Comparison of ENCODE assay signal across 9 cellular contexts in the genomic region with DNA sequence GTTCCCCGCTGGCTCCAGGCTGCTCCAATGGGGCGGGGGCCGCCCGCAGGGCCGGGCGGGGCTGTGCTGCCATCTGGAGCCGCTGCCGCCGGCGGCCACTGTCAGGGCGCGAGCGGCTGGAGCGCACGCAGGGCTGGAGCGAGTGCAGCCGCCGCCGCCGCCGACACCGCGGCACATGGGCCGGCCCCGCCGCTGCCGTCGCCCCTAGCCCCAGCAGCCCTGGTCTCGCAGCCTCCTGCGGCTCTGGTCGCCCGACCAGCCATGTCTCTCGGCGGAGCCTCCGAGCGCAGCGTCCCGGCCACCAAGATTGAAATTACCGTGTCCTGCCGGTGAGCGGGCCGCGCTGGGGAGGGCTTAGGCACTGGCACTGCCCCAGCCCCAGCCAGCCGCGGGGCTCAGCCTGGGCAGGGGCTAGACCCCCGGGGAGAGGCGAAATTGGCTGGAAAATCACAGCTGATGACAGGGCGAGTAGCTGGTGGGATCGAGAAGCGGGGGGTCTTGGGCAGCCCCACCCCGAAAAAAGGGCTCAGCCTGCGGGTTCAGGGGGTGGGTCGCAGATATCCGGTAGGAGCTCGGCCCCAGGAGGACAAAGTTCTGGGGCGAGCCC. TPM values are rescaled to one million over a fixed set of nuclear protein-coding genes. Genes with fewer than 3 reads are reported as not detected.
DNase-seq lines count a peak whose midpoint lies in the region; ATAC-seq and TF ChIP-seq lines count a peak whose summit lies in the region.
"Had no signal": no experiment of that assay in that cellular context is flagged by ENCODE, and none has a peak within 500 bp of the region (broad histone marks: within the 10 kb centered on the region; RNA-seq: fewer than 3 reads in every experiment).

A gene with protein sequence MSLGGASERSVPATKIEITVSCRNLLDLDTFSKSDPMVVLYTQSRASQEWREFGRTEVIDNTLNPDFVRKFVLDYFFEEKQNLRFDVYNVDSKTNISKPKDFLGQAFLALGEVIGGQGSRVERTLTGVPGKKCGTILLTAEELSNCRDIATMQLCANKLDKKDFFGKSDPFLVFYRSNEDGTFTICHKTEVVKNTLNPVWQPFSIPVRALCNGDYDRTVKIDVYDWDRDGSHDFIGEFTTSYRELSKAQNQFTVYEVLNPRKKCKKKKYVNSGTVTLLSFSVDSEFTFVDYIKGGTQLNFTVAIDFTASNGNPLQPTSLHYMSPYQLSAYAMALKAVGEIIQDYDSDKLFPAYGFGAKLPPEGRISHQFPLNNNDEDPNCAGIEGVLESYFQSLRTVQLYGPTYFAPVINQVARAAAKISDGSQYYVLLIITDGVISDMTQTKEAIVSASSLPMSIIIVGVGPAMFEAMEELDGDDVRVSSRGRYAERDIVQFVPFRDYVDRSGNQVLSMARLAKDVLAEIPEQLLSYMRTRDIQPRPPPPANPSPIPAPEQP (plus strand): TSS at position 98 of the 607 bp plus-strand sequence. CDS start 164 bp downstream, at position 262.

- 3% methylated on average over 56 of the region's 56 CpGs for WGBS in right cardiac atrium
- WGBS in sigmoid colon, 2 donors, result 3 to 4% methylated on average over 56 of the region's 56 CpGs
- 1 to 4% (median 3%) methylated on average over 11 to 56 of the region's 56 CpGs for WGBS in adrenal gland, 4 donors

- no peak within 1 kb of the TSS for H3K27ac ChIP-seq in right cardiac atrium (ENCODE audit: low read length)
- H3K27ac ChIP-seq in sigmoid colon, result no peak within 1 kb of the TSS
- no peak within 1 kb of the TSS for H3K27ac ChIP-seq in adrenal gland
- H3K27ac ChIP-seq: SJSA1 had no signal

- no peaks in the 10 kb centered on the region for H3K9me3 Mint-ChIP-seq in activated naive CD8-positive, alpha-beta T cell treated with anti-CD3 and anti-CD28 coated beads, Interleukin-2, amount 10 ng/mL, durations not matched to agents 7 days and 5 days

- H3K4me3 ChIP-seq in right cardiac atrium (ENCODE audit: low read length) (no peak within 1 kb of the TSS), sigmoid colon (peak within 1 kb of the TSS in 3 of 4 donors; percentile 25 to 32 (median 27)), adrenal gland (peak within 1 kb of the TSS in 2 of 4 donors; percentile 13 to 52)
- H3K4me3 ChIP-seq: SJSA1 had no signal

- H3K27me3 Mint-ChIP-seq in activated naive CD8-positive, alpha-beta T cell treated with anti-CD3 and anti-CD28 coated beads, Interleukin-2, amount 10 ng/mL, durations not matched to agents 7 days and 5 days, result peaks cover 35% of the 10 kb centered on the region

- no peak for TF ChIP-seq EP300 in sigmoid colon (IDR thresholded peaks at IDR 0.05)

- peak; percentile 45 for DNase-seq in GM13977 (ENCODE audit: low spot score)
- no peak for DNase-seq in activated naive CD8-positive, alpha-beta T cell treated with anti-CD3 and anti-CD28 coated beads, Interleukin-2, amount 10 ng/mL, durations not matched to agents 7 days and 5 days
- DNase-seq in right cardiac atrium, result no peak
- DNase-seq in sigmoid colon, result no peak
- DNase-seq in adrenal gland, result no peak
- no peak for DNase-seq in NCI-H1436 (lab: John Stamatoyannopoulos, UW)
- no peak for DNase-seq in SW 1271 (lab: John Stamatoyannopoulos, UW)
- no peak for DNase-seq in DMS153 treated with DMSO at 0.1 percent for 48 hours (lab: John Stamatoyannopoulos, UW; ENCODE audit: unreplicated experiment)

- H3K27me3 ChIP-seq in right cardiac atrium (ENCODE audit: control insufficient read depth, insufficient read depth) (no peaks in the 10 kb centered on the region), sigmoid colon (peaks cover 15 to 31% (median 17%) of the 10 kb centered on the region in 3 donors), adrenal gland (no peaks in the 10 kb centered on the region)

- in situ Hi-C loops in GM13977 (cut with MboI; ENCODE audit: low pct_unique_long_range_greater_than_20kb, low sequenced_read_pairs, unreplicated experiment), result no loop called here

- H3K4me3 Mint-ChIP-seq in activated naive CD8-positive, alpha-beta T cell treated with anti-CD3 and anti-CD28 coated beads, Interleukin-2, amount 10 ng/mL, durations not matched to agents 7 days and 5 days, result peak within 1 kb of the TSS; percentile 11

- TF ChIP-seq CTCF in GM13977 (IDR thresholded peaks at IDR 0.05; ENCODE audit: extremely low read depth, insufficient read depth, missing control alignments) (no peak), sigmoid colon (IDR thresholded peaks at IDR 0.05) (no peak), adrenal gland (IDR thresholded peaks at IDR 0.05) (no peak)

- TF ChIP-seq POLR2A in sigmoid colon (IDR thresholded peaks at IDR 0.05), result no peak
- no peak for TF ChIP-seq POLR2A in adrenal gland (IDR thresholded peaks at IDR 0.05)

- H3K4me1 ChIP-seq in right cardiac atrium (ENCODE audit: control insufficient read depth, insufficient read depth, low read length) (peaks cover 7% of the 10 kb centered on the region), sigmoid colon (peaks cover 0 to 18% (median 16%) of the 10 kb centered on the region in 4 donors), adrenal gland (replicated peaks in 1 of 2) (peaks cover 17 to 18% of the 10 kb centered on the region in 2 donors)

- H3K27ac Mint-ChIP-seq in activated naive CD8-positive, alpha-beta T cell treated with anti-CD3 and anti-CD28 coated beads, Interleukin-2, amount 10 ng/mL, durations not matched to agents 7 days and 5 days, result no peak within 1 kb of the TSS

- H3K9me3 ChIP-seq in right cardiac atrium (ENCODE audit: control insufficient read depth, low read length), result no peaks in the 10 kb centered on the region
- H3K9me3 ChIP-seq in sigmoid colon, result no peaks in the 10 kb centered on the region
- H3K9me3 ChIP-seq in adrenal gland (replicated peaks in 1 of 3), result no peaks in the 10 kb centered on the region
- H3K9me3 ChIP-seq: SJSA1 had no signal

- intact Hi-C loops in right cardiac atrium (cut with DNase I), result no loop called here
- intact Hi-C loops in sigmoid colon (cut with DNase I), result no loop called here
- intact Hi-C loops in adrenal gland (cut with DNase I), result no loop called here

- ATAC-seq in activated naive CD8-positive, alpha-beta T cell treated with anti-CD3 and anti-CD28 coated beads, Interleukin-2, amount 10 ng/mL, durations not matched to agents 7 days and 5 days (ENCODE audit: low read depth), result no peak
- peak; percentile 11 to 36 for ATAC-seq in right cardiac atrium

- H3K4me1 Mint-ChIP-seq in activated naive CD8-positive, alpha-beta T cell treated with anti-CD3 and anti-CD28 coated beads, Interleukin-2, amount 10 ng/mL, durations not matched to agents 7 days and 5 days, result no peaks in the 10 kb centered on the region

- peaks cover 17% of the 10 kb centered on the region for H3K36me3 Mint-ChIP-seq in activated naive CD8-positive, alpha-beta T cell treated with anti-CD3 and anti-CD28 coated beads, Interleukin-2, amount 10 ng/mL, durations not matched to agents 7 days and 5 days

- H3K36me3 ChIP-seq in sigmoid colon (peaks cover 0 to 36% (median 8%) of the 10 kb centered on the region in 4 donors), adrenal gland (replicated peaks in 1 of 2) (peaks cover 0 to 8% of the 10 kb centered on the region in 2 donors)
- H3K36me3 ChIP-seq: SJSA1 had no signal

- POLR2A ChIA-PET in activated naive CD8-positive, alpha-beta T cell treated with anti-CD3 and anti-CD28 coated beads, Interleukin-2, amount 10 ng/mL, durations not matched to agents 7 days and 5 days (lab: Charles Lee), result no interaction called here

RNA-seq across cellular contexts. Expression of the gene that starts here (rescaled TPM):
- 1 to 10 TPM in 1 of 2 experiments, not detected in 1; 1.1 TPM for total RNA-seq in activated naive CD8-positive, alpha-beta T cell treated with anti-CD3 and anti-CD28 coated beads, Interleukin-2, amount 10 ng/mL, durations not matched to agents 7 days and 5 days
- total RNA-seq in right cardiac atrium (under 1 TPM in 3 of 4 donors, not detected in 1; 0.11 to 0.31 (median 0.15) TPM), sigmoid colon (under 1 TPM in 1 of 4 donors, not detected in 3; 0.14 TPM), adrenal gland (1 to 10 TPM in 4 of 8 donors, under 1 TPM in 3, not detected in 1; 0.26 to 2.1 (median 1.2) TPM)
- polyA plus RNA-seq in right cardiac atrium (0.07 TPM), sigmoid colon (under 1 TPM in 1 of 3 donors, not detected in 2; 0.22 TPM), adrenal gland (1 to 10 TPM; 1.6 to 9.2 (median 4.0) TPM)
- total RNA-seq: SJSA1 had no signal

Comparison
In these comparisons a context has a peak if more than half of its experiments do, and no peak if none do; other contexts are left out.
1. Peak in ATAC-seq in right cardiac atrium; RNA of the gene not detected or under 1 TPM.